8 cellular contexts compared by ENCODE assay signal in genomic region chr9:94639045-94639995, GRCh38. TPM values are rescaled to one million over a fixed set of nuclear protein-coding genes. Genes with fewer than 3 reads are reported as not detected.
A peak's percentile ranks its signal among the peaks of the same experiment; 100 is the strongest.
DNase-seq lines count a peak whose midpoint lies in the region; ATAC-seq, FAIRE-seq and TF ChIP-seq lines count a peak whose summit lies in the region.

Gene FBP1, minus strand, starts transcription at chr9:94639518. Its CDS starts 208 bp downstream, at chr9:94639310.

- no peak within 1 kb of the TSS for H3K27ac ChIP-seq in A673 (ENCODE audit: low read depth, low read length, poor library complexity, severe bottlenecking)
- H3K27ac ChIP-seq in RWPE2 (ENCODE audit: poor library complexity, severe bottlenecking), result no peak within 1 kb of the TSS
- H3K27ac ChIP-seq in astrocyte (ENCODE audit: low read depth, low read length), result no peak within 1 kb of the TSS
- H3K27ac ChIP-seq in iPS-20b (ENCODE audit: low read length), result no peak within 1 kb of the TSS
- peak within 1 kb of the TSS in 19 of 21 experiments; percentile 1 to 73 (median 46) for H3K27ac ChIP-seq in skin epidermis
- no peak within 1 kb of the TSS for H3K27ac ChIP-seq in SJCRH30

- peaks cover 5% of the 10 kb centered on the region for H3K4me1 Mint-ChIP-seq in astrocyte (ENCODE audit: low read depth, unreplicated experiment)

- no peak within 1 kb of the TSS for H3K27ac Mint-ChIP-seq in astrocyte (ENCODE audit: unreplicated experiment)

- peak within 1 kb of the TSS; percentile 82 for H3K4me3 Mint-ChIP-seq in astrocyte (ENCODE audit: unreplicated experiment)

- CTCF ChIA-PET in A673 (lab: Charles Lee), result interaction anchor here (0.7 kb wide), 1 partner anchor 489 kb away, joined by 13 read pairs; no protein-coding TSS in a partner anchor

- H3K4me2 ChIP-seq in astrocyte (ENCODE audit: low read length), result peak within 1 kb of the TSS; percentile 85

- TF ChIP-seq CTCF in A673 (conservative IDR thresholded peaks at IDR 0.05; ENCODE audit: low read depth, low read length), result no peak
- no peak for TF ChIP-seq CTCF in RWPE2 (IDR thresholded peaks at IDR 0.05; ENCODE audit: poor library complexity, severe bottlenecking)
- no peak for TF ChIP-seq CTCF in astrocyte (IDR thresholded peaks at IDR 0.05; ENCODE audit: insufficient read depth, low read depth, low read length)

- H3K9me3 Mint-ChIP-seq in astrocyte (ENCODE audit: unreplicated experiment), result no peaks in the 10 kb centered on the region

- no peaks in the 10 kb centered on the region for H3K4me1 ChIP-seq in A673 (ENCODE audit: insufficient read depth, low read length, poor library complexity, severe bottlenecking)
- H3K4me1 ChIP-seq in RWPE2 (ENCODE audit: insufficient read depth, poor library complexity, severe bottlenecking), result no peaks in the 10 kb centered on the region
- H3K4me1 ChIP-seq in astrocyte (ENCODE audit: insufficient read depth, low read length), result peaks cover 7% of the 10 kb centered on the region
- H3K4me1 ChIP-seq in iPS-20b (ENCODE audit: insufficient read depth, low read length), result peaks cover 6% of the 10 kb centered on the region; the same call in 1 of the 2 replicates
- no peaks in the 10 kb centered on the region for H3K4me1 ChIP-seq in SJCRH30

- no peaks in the 10 kb centered on the region for H3K79me2 ChIP-seq in astrocyte (ENCODE audit: insufficient read depth, low read length)

- H3K36me3 ChIP-seq in A673 (ENCODE audit: insufficient read depth, low read length, poor library complexity, severe bottlenecking) (no peaks in the 10 kb centered on the region), RWPE2 (ENCODE audit: low read depth) (no peaks in the 10 kb centered on the region), astrocyte (ENCODE audit: insufficient read depth, low read length) (no peaks in the 10 kb centered on the region), iPS-20b (ENCODE audit: insufficient read depth, low read depth, low read length) (no peaks in the 10 kb centered on the region), SJCRH30 (no peaks in the 10 kb centered on the region)

- H3K36me3 Mint-ChIP-seq in astrocyte (ENCODE audit: low read depth, unreplicated experiment), result peaks cover 3% of the 10 kb centered on the region

- ATAC-seq in GM21576 (IDR thresholded peaks at IDR 0.05; ENCODE audit: unreplicated experiment), result peak; percentile 50
- ATAC-seq in RWPE2 (ENCODE audit: low read depth), result peak; percentile 53
- ATAC-seq in GM21367 (IDR thresholded peaks at IDR 0.05; ENCODE audit: unreplicated experiment), result no peak

- no peaks in the 10 kb centered on the region for H4K20me1 ChIP-seq in astrocyte (ENCODE audit: insufficient read depth, low read length)

- H3K27me3 ChIP-seq in A673 (replicated peaks; ENCODE audit: insufficient read depth, low read depth, low read length, poor library complexity), result peaks cover 36% of the 10 kb centered on the region
- peaks cover 13% of the 10 kb centered on the region for H3K27me3 ChIP-seq in RWPE2 (ENCODE audit: insufficient read depth, poor library complexity, severe bottlenecking)
- H3K27me3 ChIP-seq in astrocyte (ENCODE audit: insufficient read depth, low read length), result peaks cover 17% of the 10 kb centered on the region
- peaks cover 75% of the 10 kb centered on the region for H3K27me3 ChIP-seq in iPS-20b (ENCODE audit: insufficient read depth, low read length)
- no peaks in the 10 kb centered on the region for H3K27me3 ChIP-seq in SJCRH30

- no peak for DNase-seq in A673 (ENCODE audit: low spot score)
- DNase-seq in RWPE2 (ENCODE audit: low spot score), result no peak
- no peak for DNase-seq in astrocyte (ENCODE audit: low read depth)
- DNase-seq in SJCRH30, result no peak

- no peak for FAIRE-seq in astrocyte (lab: Jason Lieb, UNC)

- H2AFZ ChIP-seq in astrocyte (ENCODE audit: low read depth, low read length), result peak within 1 kb of the TSS; percentile 75

- peaks cover 64% of the 10 kb centered on the region for H3K27me3 Mint-ChIP-seq in astrocyte (ENCODE audit: low read depth, unreplicated experiment)

- POLR2A ChIA-PET in A673 (lab: Charles Lee; ENCODE audit: low non-redundant PET), result interaction anchor here (0.7 kb wide), 1 partner anchor 34 kb away, joined by 5 read pairs; no protein-coding TSS in a partner anchor

- no peak within 1 kb of the TSS for H3K9ac ChIP-seq in astrocyte (ENCODE audit: low read length)
- H3K9ac ChIP-seq in iPS-20b (ENCODE audit: low read depth, low read length), result peak within 1 kb of the TSS; percentile 51; the same call in 1 of the 2 replicates

- intact Hi-C loops in A673 (cut with micrococcal nuclease; ENCODE audit: unreplicated experiment), result no loop called here

- H3K4me3 ChIP-seq in A673 (ENCODE audit: low read depth, low read length, poor library complexity, severe bottlenecking), result peak within 1 kb of the TSS; percentile 30
- peak within 1 kb of the TSS; percentile 20 for H3K4me3 ChIP-seq in RWPE2 (ENCODE audit: severe bottlenecking)
- peak within 1 kb of the TSS; percentile 37 for H3K4me3 ChIP-seq in astrocyte (ENCODE audit: insufficient read depth, low read depth, low read length)
- peak within 1 kb of the TSS; percentile 71 for H3K4me3 ChIP-seq in iPS-20b (ENCODE audit: low read length)
- H3K4me3 ChIP-seq in skin epidermis, result peak within 1 kb of the TSS; percentile 41 to 60 (median 48)
- H3K4me3 ChIP-seq in SJCRH30, result no peak within 1 kb of the TSS

- H3K9me3 ChIP-seq in A673 (ENCODE audit: low read depth, low read length, poor library complexity, severe bottlenecking), result no peaks in the 10 kb centered on the region
- no peaks in the 10 kb centered on the region for H3K9me3 ChIP-seq in RWPE2 (ENCODE audit: severe bottlenecking)
- peaks cover 4% of the 10 kb centered on the region for H3K9me3 ChIP-seq in astrocyte (ENCODE audit: insufficient read depth, low read depth, low read length)
- H3K9me3 ChIP-seq in iPS-20b (ENCODE audit: insufficient read depth, low read depth, low read length), result no peaks in the 10 kb centered on the region
- no peaks in the 10 kb centered on the region for H3K9me3 ChIP-seq in SJCRH30 (replicated peaks)

- no TSS peak for BruUV-seq in A673 (replicated peaks; lab: Mats Ljungman, UMichigan)

RNA-seq across cellular contexts. Expression of gene FBP1, which starts in this region (rescaled TPM):
- total RNA-seq in A673 (2021) (not detected in 2 replicates), astrocyte (0.25 TPM in 1 of 2 replicates, not detected in the other)
- total RNA-seq in SJCRH30 (2014; rRNA removed; shearing (Covaris generic)), result not detected in 2 replicates

Comparison
In these comparisons a context has a peak if more than half of its experiments do, and no peak if none do; other contexts are left out.
1. H3K27ac ChIP-seq: peak in skin epidermis (19 of 21); none in A673 (single experiment), RWPE2 (single experiment), astrocyte (single experiment), iPS-20b (single experiment) and SJCRH30 (single experiment).